ENCODE assay signal across 19 cellular contexts in the genomic region with DNA sequence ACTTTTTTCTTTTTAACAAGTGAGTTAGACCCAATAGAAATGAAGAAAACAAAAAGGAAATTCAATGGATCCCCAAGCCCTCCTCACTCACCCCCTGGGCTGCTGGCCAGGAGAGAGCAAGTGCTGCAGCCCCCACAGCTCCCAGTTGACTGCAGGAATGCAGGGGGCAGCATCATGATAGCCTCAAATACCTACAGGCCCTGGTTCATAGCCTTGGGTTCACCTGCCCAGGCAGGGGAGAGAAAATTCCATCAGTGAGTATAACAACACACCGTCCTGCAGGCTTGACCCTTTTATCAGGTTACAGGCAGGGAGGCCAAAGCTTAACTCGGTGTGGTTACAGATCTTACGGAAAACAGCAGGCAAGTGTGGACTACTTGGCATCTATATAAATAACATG.
DNase-seq lines count a peak whose midpoint lies in the region; ATAC-seq and TF ChIP-seq lines count a peak whose summit lies in the region.
"Had no signal": no experiment of that assay in that cellular context is flagged by ENCODE, and none has a peak within 500 bp of the region (broad histone marks: within the 10 kb centered on the region; RNA-seq: fewer than 3 reads in every experiment).

No MANE protein-coding gene starts in this region.

- no peaks in the 10 kb centered on the region for H3K27me3 Mint-ChIP-seq in T-cell

- H3K79me2 ChIP-seq in ACC112 (ENCODE audit: control insufficient read depth, insufficient read depth, low read length, unreplicated experiment) = no peaks in the 10 kb centered on the region
- no peaks in the 10 kb centered on the region; the same call in 1 of the 2 replicates for H3K79me2 ChIP-seq in HCT116 (ENCODE audit: insufficient read depth, low read length)

- no peak for DNase-seq in HCT116 (ENCODE audit: low read depth, low spot score)
- no peak for DNase-seq in RWPE2 (ENCODE audit: low spot score)
- peak; percentile 55 for DNase-seq in left kidney (ENCODE audit: low read depth, low spot score)
- DNase-seq in T-cell = no peak
- DNase-seq in NCI-H748 treated with DMSO at 0.1 percent for 48 hours (lab: John Stamatoyannopoulos, UW) = no peak
- DNase-seq in NAMALWA (ENCODE audit: low spot score) = no peak
- DNase-seq: KG1, NCI-H1048, NCI-H146, NCI-H2081, NCI-H510A treated with DMSO at 0.1 percent for 48 hours, Peyer's patch, Right ventricle myocardium superior, SK-N-SH had no signal

- BruUV-seq in HCT116 (replicated peaks; lab: Mats Ljungman, UMichigan) = no TSS peak

- H2AFZ ChIP-seq in ACC112 (ENCODE audit: low read length, unreplicated experiment) (no peak overlapping the region), HCT116 (ENCODE audit: low read depth, low read length, poor library complexity, severe bottlenecking) (no peak overlapping the region)

- no peaks in the 10 kb centered on the region for H4K20me1 ChIP-seq in HCT116 (ENCODE audit: insufficient read depth)

- ATAC-seq in HCT116 = no peak
- ATAC-seq in RWPE2 (ENCODE audit: low read depth) = no peak
- no peak for ATAC-seq in T-cell (replicated peaks in 1 of 4)
- ATAC-seq in SK-N-SH treated with all-trans-retinoic acid at 6 μM for 48 hours = no peak

- no peak overlapping the region for H3K27ac Mint-ChIP-seq in T-cell

- H3K4me3 Mint-ChIP-seq in T-cell = no peak overlapping the region

- H3K27ac ChIP-seq in ACC112 (ENCODE audit: low read depth, low read length) (peak overlapping the region; percentile 97; the same call in 1 of the 2 replicates), HCT116 (ENCODE audit: low read depth, low read length) (peak overlapping the region; percentile 100), RWPE2 (ENCODE audit: poor library complexity, severe bottlenecking) (peak overlapping the region; percentile 89)
- H3K27ac ChIP-seq: C4-2B, HL-60, Peyer's patch had no signal

- CTCF ChIA-PET in HCT116 (lab: Charles Lee) (no interaction called here), T-cell (lab: Charles Lee) (no interaction called here)

- no peaks in the 10 kb centered on the region for H3K27me3 ChIP-seq in ACC112 (ENCODE audit: insufficient read depth, low read length)
- no peaks in the 10 kb centered on the region for H3K27me3 ChIP-seq in HCT116 (ENCODE audit: insufficient read depth, low read length)
- no peaks in the 10 kb centered on the region for H3K27me3 ChIP-seq in RWPE2 (ENCODE audit: insufficient read depth, poor library complexity, severe bottlenecking)
- H3K27me3 ChIP-seq: Peyer's patch had no signal

- no peaks in the 10 kb centered on the region for H3K9me3 Mint-ChIP-seq in T-cell

- H3K4me2 ChIP-seq in HCT116 (ENCODE audit: low read length) = peak overlapping the region; percentile 46
- H3K4me2 ChIP-seq: SK-N-SH had no signal

- peak overlapping the region; percentile 69 for H3K9ac ChIP-seq in HCT116 (ENCODE audit: low read length)

- TF ChIP-seq CTCF in HCT116 (IDR thresholded peaks at IDR 0.05 in 2 of 3, conservative IDR thresholded peaks at IDR 0.05 in 1 of 3; ENCODE audit: borderline replicate concordance in 1 of 3, insufficient read depth in 1 of 3, low read depth in 2 of 3, low read length in 2 of 3) (no peak), RWPE2 (IDR thresholded peaks at IDR 0.05; ENCODE audit: poor library complexity, severe bottlenecking) (no peak)

- POLR2A ChIA-PET in HCT116 (lab: Charles Lee) (interaction anchor here (1.1 to 1.8 kb wide), 3 partner anchors 11 to 76 kb away, joined by 3 to 6 read pairs (median 3); partner anchors contain the start of gene PHLDA1), T-cell (lab: Charles Lee) (no interaction called here)

- RAD21 ChIA-PET in HCT116 (lab: Charles Lee; ENCODE audit: low non-redundant PET in 1 of 2, low total read pairs in 2 of 2, uncharacterized antibody in 2 of 2, unreplicated experiment in 2 of 2) = no interaction called here

- H3K9me3 ChIP-seq in HCT116 (ENCODE audit: control insufficient read depth in 1 of 2, insufficient read depth in 1 of 2, low read depth in 1 of 2, low read length in 2 of 2) (no peaks in the 10 kb centered on the region), RWPE2 (ENCODE audit: severe bottlenecking) (no peaks in the 10 kb centered on the region)
- H3K9me3 ChIP-seq: HAP-1, Peyer's patch, SK-N-SH had no signal

- no peaks in the 10 kb centered on the region for H3K36me3 ChIP-seq in ACC112 (ENCODE audit: insufficient read depth, low read length)
- no peaks in the 10 kb centered on the region for H3K36me3 ChIP-seq in HCT116 (ENCODE audit: control insufficient read depth in 1 of 2, insufficient read depth in 2 of 2, low read length in 2 of 2)
- no peaks in the 10 kb centered on the region for H3K36me3 ChIP-seq in RWPE2 (ENCODE audit: low read depth)
- H3K36me3 ChIP-seq: HAP-1, Peyer's patch had no signal

- no peaks in the 10 kb centered on the region for H3K9me2 ChIP-seq in HCT116 (ENCODE audit: insufficient read depth)
- H3K9me2 ChIP-seq: SK-N-SH had no signal

- no peak overlapping the region for H3K4me3 ChIP-seq in ACC112 (ENCODE audit: low read depth, low read length)
- H3K4me3 ChIP-seq in HCT116 (replicated peaks in 1 of 2; ENCODE audit: low read depth in 1 of 2, low read length in 2 of 2) = no peak overlapping the region
- H3K4me3 ChIP-seq in RWPE2 (ENCODE audit: severe bottlenecking) = no peak overlapping the region
- H3K4me3 ChIP-seq: HAP-1, Peyer's patch had no signal

- no peak for TF ChIP-seq POLR2A in HCT116 (IDR thresholded peaks at IDR 0.05; ENCODE audit: borderline replicate concordance, extremely low read depth, insufficient read depth, insufficient read length)

- H3K4me1 Mint-ChIP-seq in T-cell = peaks cover 10 to 18% (median 15%) of the 10 kb centered on the region in 3 donors

- no peaks in the 10 kb centered on the region for H3K36me3 Mint-ChIP-seq in T-cell

- H3K4me1 ChIP-seq in ACC112 (ENCODE audit: control insufficient read depth, insufficient read depth, low read length, unreplicated experiment) = peaks cover 40% of the 10 kb centered on the region
- H3K4me1 ChIP-seq in HCT116 (ENCODE audit: control insufficient read depth in 1 of 2, insufficient read depth in 2 of 2, low read length in 2 of 2) = peaks cover 65 to 90% of the 10 kb centered on the region in 2 experiments
- peaks cover 30% of the 10 kb centered on the region for H3K4me1 ChIP-seq in RWPE2 (ENCODE audit: insufficient read depth, poor library complexity, severe bottlenecking)

- TF ChIP-seq RAD21 in HCT116 (IDR thresholded peaks at IDR 0.05; ENCODE audit: low read depth) = no peak

- intact Hi-C loops in HCT116 (cut with micrococcal nuclease) = loop anchor here (10.0 kb wide), 1 partner anchor 300 kb away; no protein-coding TSS in a partner anchor

TF ChIP-seq in HCT116, 20 proteins besides CTCF, POLR2A, EP300 and RAD21:
- TF ChIP-seq, protein P1, sequence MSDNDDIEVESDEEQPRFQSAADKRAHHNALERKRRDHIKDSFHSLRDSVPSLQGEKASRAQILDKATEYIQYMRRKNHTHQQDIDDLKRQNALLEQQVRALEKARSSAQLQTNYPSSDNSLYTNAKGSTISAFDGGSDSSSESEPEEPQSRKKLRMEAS (IDR thresholded peaks at IDR 0.05) = no peak
- no peak for TF ChIP-seq ATF3 (IDR thresholded peaks at IDR 0.05)
- no peak for TF ChIP-seq SIN3A (IDR thresholded peaks at IDR 0.05; ENCODE audit: low read depth)
- no peak for TF ChIP-seq TCF7L2 (IDR thresholded peaks at IDR 0.05; ENCODE audit: borderline replicate concordance, extremely low read depth, insufficient read depth, insufficient read length)
- no peak for TF ChIP-seq POLR2AphosphoS5 (IDR thresholded peaks at IDR 0.05; ENCODE audit: low read depth, low read length)
- no peak for TF ChIP-seq EGR1 (IDR thresholded peaks at IDR 0.05; ENCODE audit: low read depth)
- no peak for TF ChIP-seq CBX3 (IDR thresholded peaks at IDR 0.05; ENCODE audit: low read depth)
- TF ChIP-seq EZH2 (IDR thresholded peaks at IDR 0.05) = no peak
- no peak for TF ChIP-seq SRF (IDR thresholded peaks at IDR 0.05; ENCODE audit: low read depth)
- no peak for TF ChIP-seq EZH2phosphoT487 (IDR thresholded peaks at IDR 0.05; ENCODE audit: borderline replicate concordance)
- no peak for TF ChIP-seq ZNF274 (IDR thresholded peaks at IDR 0.05; ENCODE audit: low read depth, low read length)
- TF ChIP-seq JUND (IDR thresholded peaks at IDR 0.05) = no peak
- TF ChIP-seq SP1 (IDR thresholded peaks at IDR 0.05; ENCODE audit: low read depth) = no peak
- TF ChIP-seq ELF1 (IDR thresholded peaks at IDR 0.05; ENCODE audit: borderline replicate concordance, low read depth) = no peak

TF ChIP-seq in SK-N-SH treated with all-trans-retinoic acid at 6 μM for 48 hours, 23 proteins besides CTCF, POLR2A, EP300 and RAD21 (continues in another document):
- TF ChIP-seq, protein P2, sequence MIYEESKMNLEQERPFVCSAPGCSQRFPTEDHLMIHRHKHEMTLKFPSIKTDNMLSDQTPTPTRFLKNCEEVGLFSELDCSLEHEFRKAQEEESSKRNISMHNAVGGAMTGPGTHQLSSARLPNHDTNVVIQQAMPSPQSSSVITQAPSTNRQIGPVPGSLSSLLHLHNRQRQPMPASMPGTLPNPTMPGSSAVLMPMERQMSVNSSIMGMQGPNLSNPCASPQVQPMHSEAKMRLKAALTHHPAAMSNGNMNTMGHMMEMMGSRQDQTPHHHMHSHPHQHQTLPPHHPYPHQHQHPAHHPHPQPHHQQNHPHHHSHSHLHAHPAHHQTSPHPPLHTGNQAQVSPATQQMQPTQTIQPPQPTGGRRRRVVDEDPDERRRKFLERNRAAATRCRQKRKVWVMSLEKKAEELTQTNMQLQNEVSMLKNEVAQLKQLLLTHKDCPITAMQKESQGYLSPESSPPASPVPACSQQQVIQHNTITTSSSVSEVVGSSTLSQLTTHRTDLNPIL (CRISPR knock-in tag; IDR thresholded peaks at IDR 0.05; ENCODE audit: low read depth) = no peak
- no peak for TF ChIP-seq BACH2 (CRISPR knock-in tag; IDR thresholded peaks at IDR 0.05; ENCODE audit: borderline replicate concordance)
- TF ChIP-seq PPARA (CRISPR knock-in tag; IDR thresholded peaks at IDR 0.05; ENCODE audit: borderline replicate concordance) = no peak
- no peak for TF ChIP-seq TCF4 (CRISPR knock-in tag; IDR thresholded peaks at IDR 0.05; ENCODE audit: borderline replicate concordance)
- TF ChIP-seq ARNTL (CRISPR knock-in tag; IDR thresholded peaks at IDR 0.05; ENCODE audit: borderline replicate concordance, low read depth) = no peak
- TF ChIP-seq ISL1 (CRISPR knock-in tag; IDR thresholded peaks at IDR 0.05) = no peak
- TF ChIP-seq CSDC2 (CRISPR knock-in tag; IDR thresholded peaks at IDR 0.05) = no peak
- no peak for TF ChIP-seq OSR1 (CRISPR knock-in tag; IDR thresholded peaks at IDR 0.05)
- TF ChIP-seq ZFP30 (CRISPR knock-in tag; IDR thresholded peaks at IDR 0.05) = no peak
- no peak for TF ChIP-seq GLIS3 (CRISPR knock-in tag; IDR thresholded peaks at IDR 0.05)
